In genomic region chr1:3598051-3598471, GRCh38 we compare ENCODE assay signal across 1 cellular context.
TF ChIP-seq lines count a peak whose summit lies in the region.

No MANE protein-coding gene starts in this region.

TF ChIP-seq in H1, 55 proteins besides CTCF, POLR2A, EP300 and RAD21:
- TF ChIP-seq JUND (IDR thresholded peaks at IDR 0.05; ENCODE audit: low read length), result no peak
- no peak for TF ChIP-seq PHF8 (conservative IDR thresholded peaks at IDR 0.05; ENCODE audit: low read depth, low read length)
- TF ChIP-seq EZH2 (IDR thresholded peaks at IDR 0.05; ENCODE audit: low read depth, low read length, severe bottlenecking), result no peak
- no peak for TF ChIP-seq JUN (IDR thresholded peaks at IDR 0.05; ENCODE audit: low read depth, low read length)
- TF ChIP-seq ZNF274 (IDR thresholded peaks at IDR 0.05; ENCODE audit: borderline replicate concordance, extremely low read depth, low read length), result no peak
- TF ChIP-seq KDM1A (IDR thresholded peaks at IDR 0.05; ENCODE audit: borderline replicate concordance, low read length), result no peak
- TF ChIP-seq SP2 (IDR thresholded peaks at IDR 0.05; ENCODE audit: low read length), result no peak
- TF ChIP-seq GTF2F1 (IDR thresholded peaks at IDR 0.05; ENCODE audit: borderline replicate concordance, low read depth, low read length), result no peak
- TF ChIP-seq USF2 (IDR thresholded peaks at IDR 0.05; ENCODE audit: low read length), result no peak
- TF ChIP-seq TBP (IDR thresholded peaks at IDR 0.05; ENCODE audit: low read depth, low read length), result no peak
- no peak for TF ChIP-seq HDAC6 (IDR thresholded peaks at IDR 0.05; ENCODE audit: low read depth, low read length)
- no peak for TF ChIP-seq RNF2 (IDR thresholded peaks at IDR 0.05; ENCODE audit: borderline replicate concordance, low read depth, low read length, missing control alignments, poor library complexity, severe bottlenecking)
